ENCODE assay signal across 8 cellular contexts in the genomic region with DNA sequence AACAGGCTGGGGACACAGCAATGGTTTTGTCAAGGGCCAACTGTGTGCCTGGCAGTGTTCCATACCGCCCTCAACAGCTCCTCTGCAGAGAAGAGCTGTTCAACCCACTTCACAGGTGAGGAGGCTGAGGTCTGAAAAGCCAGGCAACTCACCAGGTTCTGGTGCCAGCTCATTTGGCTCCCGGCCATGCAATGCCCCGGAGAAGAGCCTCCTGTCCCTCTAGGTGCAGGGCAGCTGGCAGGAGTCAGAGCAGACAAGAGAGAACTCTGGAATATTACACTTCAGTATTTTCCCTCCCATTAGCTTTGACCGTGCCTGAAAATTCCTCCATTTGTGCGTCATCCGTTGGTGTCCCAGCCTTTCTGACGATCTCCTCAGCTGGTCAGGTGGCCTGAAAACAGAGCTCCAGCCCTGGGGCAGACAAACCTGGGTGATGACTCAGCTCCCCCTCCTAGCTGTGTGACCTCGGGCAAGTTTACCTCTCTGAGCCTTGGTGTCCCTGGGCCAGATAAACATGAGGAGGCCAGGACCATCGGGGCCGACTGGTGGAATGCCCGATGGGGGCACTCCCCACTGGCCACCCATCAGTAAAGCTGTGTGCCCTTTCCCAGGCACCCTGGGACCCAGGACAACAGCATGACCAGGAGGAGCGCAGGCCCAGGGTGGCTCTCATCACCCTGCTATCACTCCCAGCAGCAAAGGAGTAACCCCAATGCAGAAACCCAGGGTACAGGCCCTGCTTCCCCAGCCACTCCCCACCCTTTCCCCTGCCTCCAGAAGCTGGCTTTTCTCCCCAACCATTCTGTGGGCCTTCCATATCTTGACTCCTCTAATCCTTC. TPM values are rescaled to one million over a fixed set of nuclear protein-coding genes. Genes with fewer than 3 reads are reported as not detected.
A peak's percentile ranks its signal among the peaks of the same experiment; 100 is the strongest.
DNase-seq lines count a peak whose midpoint lies in the region; ATAC-seq, FAIRE-seq and TF ChIP-seq lines count a peak whose summit lies in the region.

No MANE protein-coding gene starts in this region.

- H3K36me3 ChIP-seq in bronchial epithelial cell (ENCODE audit: control insufficient read depth, insufficient read depth, low read length) (no peaks in the 10 kb centered on the region), lower lobe of right lung (no peaks in the 10 kb centered on the region), upper lobe of right lung (no peaks in the 10 kb centered on the region)

- H3K4me3 ChIP-seq in NB4 (ENCODE audit: low read depth, low read length) (peak overlapping the region; percentile 60), bronchial epithelial cell (ENCODE audit: low read depth, low read length) (no peak overlapping the region), lower lobe of right lung (peak overlapping the region; percentile 78), upper lobe of right lung (peak overlapping the region; percentile 72)

- TF ChIP-seq POLR2A in NB4 (IDR thresholded peaks at IDR 0.05; ENCODE audit: extremely low read depth, insufficient read length) = no peak

- DNase-seq in Caki2 (ENCODE audit: low read depth) (peak; percentile 98), NB4 (ENCODE audit: low read depth) (no peak), bronchial epithelial cell (ENCODE audit: low read depth) (peak; percentile 88), lower lobe of right lung (peak; percentile 71), upper lobe of right lung (peak; percentile 76), NCI-H1694 treated with DMSO at 0.1 percent for 48 hours (lab: John Stamatoyannopoulos, UW) (no peak)
- DNase-seq in stimulated activated CD4-positive, alpha-beta T cell treated with anti-CD3 and anti-CD28 coated beads, Interleukin-4, amount 100 ng/mL, for 1 hour = no peak

- ATAC-seq in lower lobe of right lung (peak; percentile 5 to 41), upper lobe of right lung (peak; percentile 0), GM19023 (IDR thresholded peaks at IDR 0.05; ENCODE audit: unreplicated experiment) (no peak)

- peak; percentile 93 for FAIRE-seq in bronchial epithelial cell (lab: Jason Lieb, UNC)

- in situ Hi-C loops in Caki2 (cut with HindIII; ENCODE audit: low pct_unique_long_range_greater_than_20kb, low sequenced_read_pairs) = no loop called here

- intact Hi-C loops in lower lobe of right lung (cut with DNase I) = no loop called here
- intact Hi-C loops in upper lobe of right lung (cut with DNase I) = loop anchor here (5.0 kb wide), 1 partner anchor 120 kb away; no protein-coding TSS in a partner anchor

- H3K9me3 ChIP-seq in lower lobe of right lung (no peaks in the 10 kb centered on the region), upper lobe of right lung (no peaks in the 10 kb centered on the region)

- TF ChIP-seq CTCF in NB4 (IDR thresholded peaks at IDR 0.05; ENCODE audit: low read depth, low read length) = no peak
- no peak for TF ChIP-seq CTCF in bronchial epithelial cell (IDR thresholded peaks at IDR 0.05; ENCODE audit: insufficient read depth, low read length, severe bottlenecking)
- TF ChIP-seq CTCF in lower lobe of right lung (IDR thresholded peaks at IDR 0.05) = no peak
- TF ChIP-seq CTCF in upper lobe of right lung (IDR thresholded peaks at IDR 0.05) = no peak

- H3K27ac ChIP-seq in lower lobe of right lung (peak overlapping the region; percentile 91), upper lobe of right lung (peak overlapping the region; percentile 91)

- H3K27me3 ChIP-seq in bronchial epithelial cell (ENCODE audit: control insufficient read depth, insufficient read depth, low read length) (no peaks in the 10 kb centered on the region), lower lobe of right lung (ENCODE audit: low read depth) (no peaks in the 10 kb centered on the region), upper lobe of right lung (no peaks in the 10 kb centered on the region)

- H3K4me1 ChIP-seq in lower lobe of right lung (peaks cover 46% of the 10 kb centered on the region), upper lobe of right lung (peaks cover 32% of the 10 kb centered on the region)

RNA-seq across cellular contexts. Expression of a gene that starts 9.6 kb away (rescaled TPM):
- 14.1 and 14.9 TPM in 2 replicates for total RNA-seq in Caki2 (2014; rRNA removed; shearing (Covaris generic); ENCODE audit: low replicate concordance)
- total RNA-seq in bronchial epithelial cell (2.9 and 4.1 TPM in 2 replicates), lower lobe of right lung (5.3 TPM), upper lobe of right lung (6.1 TPM)

RNA-seq across cellular contexts. Expression of a gene that starts 14.6 kb away (rescaled TPM):
- total RNA-seq in Caki2 (2014; rRNA removed; shearing (Covaris generic); ENCODE audit: low replicate concordance) = not detected in 2 replicates
- not detected in 2 replicates for total RNA-seq in bronchial epithelial cell
- total RNA-seq in lower lobe of right lung = not detected
- total RNA-seq in upper lobe of right lung = not detected

RNA-seq across cellular contexts. Expression of a gene that starts 46.4 kb away (rescaled TPM):
- total RNA-seq in Caki2 (2014; rRNA removed; shearing (Covaris generic); ENCODE audit: low replicate concordance) = 16.2 and 20.6 TPM in 2 replicates
- total RNA-seq in bronchial epithelial cell (2.6 and 6.3 TPM in 2 replicates), lower lobe of right lung (111 TPM), upper lobe of right lung (107 TPM)

RNA-seq across cellular contexts. Expression of a gene that starts 48.0 kb away (rescaled TPM):
- 0.06 TPM in 1 of 2 replicates, not detected in the other for total RNA-seq in Caki2 (2014; rRNA removed; shearing (Covaris generic); ENCODE audit: low replicate concordance)
- total RNA-seq in bronchial epithelial cell (not detected in 2 replicates), lower lobe of right lung (10.2 TPM), upper lobe of right lung (10.6 TPM)

Comparison
In these comparisons a context has a peak if more than half of its experiments do, and no peak if none do; other contexts are left out.
1. DNase-seq: peak in Caki2 (single experiment), bronchial epithelial cell (single experiment), lower lobe of right lung (single experiment) and upper lobe of right lung (single experiment); none in NB4 (single experiment), stimulated activated CD4-positive, alpha-beta T cell treated with anti-CD3 and anti-CD28 coated beads, Interleukin-4, amount 100 ng/mL, for 1 hour (single experiment) and NCI-H1694 treated with DMSO at 0.1 percent for 48 hours (single experiment).